Comparison of ENCODE assay signal across 19 cellular contexts in genomic region chrX:135923353-135923752, GRCh38. TPM values are rescaled to one million over a fixed set of nuclear protein-coding genes. Genes with fewer than 3 reads are reported as not detected.
A peak's percentile ranks its signal among the peaks of the same experiment; 100 is the strongest.
DNase-seq lines count a peak whose midpoint lies in the region; ATAC-seq and TF ChIP-seq lines count a peak whose summit lies in the region.
"Had no signal": no experiment of that assay in that cellular context is flagged by ENCODE, and none has a peak within 500 bp of the region (broad histone marks: within the 10 kb centered on the region; RNA-seq: fewer than 3 reads in every experiment).

No MANE protein-coding gene starts in this region.

- no TSS peak for BruUV-seq in PC-9 (replicated peaks; lab: Mats Ljungman, UMichigan)

- no peak overlapping the region for H3K9ac ChIP-seq in H9 (ENCODE audit: extremely low read depth, insufficient read length, low read length)
- H3K9ac ChIP-seq: BLaER1 treated with 17β-estradiol and CSF1 and Interleukin-3, amounts not matched to agents 10 nM and 100 nM had no signal

- H3K9me3 ChIP-seq in H9 (ENCODE audit: control insufficient read depth, low read depth, low read length) (peaks cover 24% of the 10 kb centered on the region), PC-9 (ENCODE audit: insufficient read depth, low read depth) (no peaks in the 10 kb centered on the region)
- H3K9me3 ChIP-seq in CD8-positive, alpha-beta memory T cell (ENCODE audit: low read length), result no peaks in the 10 kb centered on the region
- H3K9me3 ChIP-seq: BLaER1 treated with 17β-estradiol and CSF1 and Interleukin-3, amounts not matched to agents 10 nM and 100 nM; esophagus muscularis mucosa; MG63; upper lobe of right lung had no signal

- H3K9me3 Mint-ChIP-seq in H9, result peaks cover 70 to 82% of the 10 kb centered on the region in 2 experiments
- H3K9me3 Mint-ChIP-seq in CD8-positive, alpha-beta memory T cell, result no peaks in the 10 kb centered on the region
- H3K9me3 Mint-ChIP-seq: activated CD4-positive, alpha-beta T cell treated with anti-CD3 and anti-CD28 coated beads, Interleukin-2, amount 10 ng/mL, durations not matched to agents 24 days and 14 days; naive thymus-derived CD4-positive, alpha-beta T cell had no signal

- H3K9me2 ChIP-seq in PC-9 (ENCODE audit: insufficient read depth), result no peaks in the 10 kb centered on the region

- TF ChIP-seq CTCF in AG10803 (conservative IDR thresholded peaks at IDR 0.05; ENCODE audit: low read length) (0 out of 2 replicates have a peak, but pooled peaks have one; percentile 3), H9 (conservative IDR thresholded peaks at IDR 0.05) (peak; percentile 51; the same call in 1 of the 3 replicates), PC-9 (conservative IDR thresholded peaks at IDR 0.05) (peak; percentile 60), fibroblast of mammary gland (conservative IDR thresholded peaks at IDR 0.05; ENCODE audit: control insufficient read depth, insufficient read depth, low read depth, low read length) (peak; percentile 14)

- no peak overlapping the region for H3K27ac ChIP-seq in H9 (ENCODE audit: insufficient read length, low read depth, low read length)
- H3K27ac ChIP-seq in PC-9, result no peak overlapping the region
- H3K27ac ChIP-seq in CD8-positive, alpha-beta memory T cell (ENCODE audit: low read depth, low read length), result no peak overlapping the region
- H3K27ac ChIP-seq: BLaER1 treated with 17β-estradiol and CSF1 and Interleukin-3, amounts not matched to agents 10 nM and 100 nM; esophagus muscularis mucosa; upper lobe of right lung had no signal

- H3K27me3 ChIP-seq in H9 (ENCODE audit: insufficient read depth, low read length) (no peaks in the 10 kb centered on the region), PC-9 (ENCODE audit: insufficient read depth, low read depth) (peaks cover 67% of the 10 kb centered on the region)
- H3K27me3 ChIP-seq in CD8-positive, alpha-beta memory T cell (ENCODE audit: insufficient read depth, low read length, poor library complexity, severe bottlenecking), result no peaks in the 10 kb centered on the region
- H3K27me3 ChIP-seq: esophagus muscularis mucosa, MG63, upper lobe of right lung had no signal

- no peak overlapping the region for H3K4ac ChIP-seq in H9 (ENCODE audit: low read depth, low read length)

- H2AFZ ChIP-seq in H9 (ENCODE audit: low read length) (no peak overlapping the region), PC-9 (no peak overlapping the region)

- no peak overlapping the region for H4K5ac ChIP-seq in H9 (ENCODE audit: insufficient read length, low read depth, low read length)

- no peaks in the 10 kb centered on the region for H3F3A ChIP-seq in PC-9 (ENCODE audit: insufficient read depth, low read depth)

- H3K4me2 ChIP-seq in H9 (ENCODE audit: insufficient read depth, insufficient read length, low read length), result no peak overlapping the region
- no peak overlapping the region for H3K4me2 ChIP-seq in PC-9
- H3K4me2 ChIP-seq: BLaER1 treated with 17β-estradiol and CSF1 and Interleukin-3, amounts not matched to agents 10 nM and 100 nM had no signal

- no peak overlapping the region for H2BK5ac ChIP-seq in H9 (ENCODE audit: insufficient read length, low read length)

- no peak for ATAC-seq in GM18511 (IDR thresholded peaks at IDR 0.05; ENCODE audit: unreplicated experiment)
- no peak for ATAC-seq in HG03460 (IDR thresholded peaks at IDR 0.05; ENCODE audit: unreplicated experiment)
- ATAC-seq in GM21447 (IDR thresholded peaks at IDR 0.05; ENCODE audit: unreplicated experiment), result no peak
- ATAC-seq: naive thymus-derived CD4-positive, alpha-beta T cell; upper lobe of right lung had no signal

- intact Hi-C loops in PC-9 (cut with micrococcal nuclease; ENCODE audit: unreplicated experiment), result no loop called here

- H3T11ph ChIP-seq in H9 (ENCODE audit: low read length), result no peak overlapping the region

- H3K4me1 ChIP-seq in H9 (ENCODE audit: insufficient read depth, low read length) (no peaks in the 10 kb centered on the region), PC-9 (replicated peaks; ENCODE audit: insufficient read depth) (no peaks in the 10 kb centered on the region)
- H3K4me1 ChIP-seq in CD8-positive, alpha-beta memory T cell (ENCODE audit: insufficient read depth, low read length), result no peaks in the 10 kb centered on the region
- H3K4me1 ChIP-seq: BLaER1 treated with 17β-estradiol and CSF1 and Interleukin-3, amounts not matched to agents 10 nM and 100 nM; esophagus muscularis mucosa; upper lobe of right lung had no signal

- POLR2A ChIA-PET in PC-9 (lab: Charles Lee; ENCODE audit: unreplicated experiment), result interaction anchor here (0.6 kb wide), 1 partner anchor 608 kb away, joined by 3 read pairs; the partner anchor contains the start of gene VGLL1
- POLR2A ChIA-PET in CD8-positive, alpha-beta memory T cell (lab: Charles Lee), result no interaction called here

- H4K20me1 ChIP-seq in H9 (ENCODE audit: control insufficient read depth, insufficient read depth, insufficient read length) (no peaks in the 10 kb centered on the region), PC-9 (ENCODE audit: insufficient read depth) (no peaks in the 10 kb centered on the region; the same call in 1 of the 2 replicates)

- no peak overlapping the region for H2AK5ac ChIP-seq in H9 (ENCODE audit: insufficient read length, low read length)

- H3K56ac ChIP-seq in H9 (ENCODE audit: insufficient read length, low read depth, low read length), result no peak overlapping the region

- H2BK120ac ChIP-seq in H9 (ENCODE audit: low read depth, low read length, poor library complexity, severe bottlenecking), result no peak overlapping the region

- H3K79me1 ChIP-seq in H9 (ENCODE audit: insufficient read depth, low read depth, low read length, poor library complexity, severe bottlenecking), result no peaks in the 10 kb centered on the region

- no peak overlapping the region for H3K14ac ChIP-seq in H9 (ENCODE audit: insufficient read depth, low read length)

- CTCF ChIA-PET in PC-9 (lab: Charles Lee), result interaction anchor here (0.6 kb wide), 1 partner anchor 608 kb away, joined by 4 read pairs; no protein-coding TSS in a partner anchor
- CTCF ChIA-PET in CD8-positive, alpha-beta memory T cell (lab: Charles Lee), result no interaction called here

- no peak overlapping the region for H2BK20ac ChIP-seq in H9 (ENCODE audit: low read depth, low read length, poor library complexity, severe bottlenecking)

- H3K27me3 Mint-ChIP-seq in H9 (ENCODE audit: low read depth), result no peaks in the 10 kb centered on the region; the same call in 1 of the 2 replicates
- H3K27me3 Mint-ChIP-seq in CD8-positive, alpha-beta memory T cell, result peaks cover 0 to 11% of the 10 kb centered on the region in 2 donors
- H3K27me3 Mint-ChIP-seq: activated CD4-positive, alpha-beta T cell treated with anti-CD3 and anti-CD28 coated beads, Interleukin-2, amount 10 ng/mL, durations not matched to agents 24 days and 14 days; naive thymus-derived CD4-positive, alpha-beta T cell had no signal

- no peak overlapping the region for H3K18ac ChIP-seq in H9 (ENCODE audit: insufficient read length, low read depth, low read length)

- no peak overlapping the region for H4K8ac ChIP-seq in H9 (replicated peaks; ENCODE audit: insufficient read length, low read depth, low read length)

- H3K23me2 ChIP-seq in H9 (ENCODE audit: insufficient read length, low read depth, low read length, poor library complexity, severe bottlenecking), result no peaks in the 10 kb centered on the region

- peaks cover 0 to 6% (median 0%) of the 10 kb centered on the region in 3 experiments; a peak in 3 of 7 replicates for H3K36me3 Mint-ChIP-seq in H9 (ENCODE audit: insufficient read depth in 1 of 3, low read depth in 3 of 3)
- no peaks in the 10 kb centered on the region for H3K36me3 Mint-ChIP-seq in CD8-positive, alpha-beta memory T cell
- H3K36me3 Mint-ChIP-seq: naive thymus-derived CD4-positive, alpha-beta T cell had no signal

- no peak overlapping the region for H3K4me3 ChIP-seq in AG10803 (ENCODE audit: low read length)
- no peak overlapping the region for H3K4me3 ChIP-seq in PC-9
- H3K4me3 ChIP-seq in fibroblast of mammary gland (ENCODE audit: control insufficient read depth, low read depth, low read length), result no peak overlapping the region
- H3K4me3 ChIP-seq in CD8-positive, alpha-beta memory T cell (ENCODE audit: low read length), result no peak overlapping the region
- H3K4me3 ChIP-seq: BLaER1 treated with 17β-estradiol and CSF1 and Interleukin-3, amounts not matched to agents 10 nM and 100 nM; esophagus muscularis mucosa; MG63; upper lobe of right lung had no signal

- H2BK12ac ChIP-seq in H9 (ENCODE audit: insufficient read length, low read depth, low read length), result no peak overlapping the region

- H3K36me3 ChIP-seq in PC-9 (ENCODE audit: low read depth), result no peaks in the 10 kb centered on the region
- no peaks in the 10 kb centered on the region for H3K36me3 ChIP-seq in CD8-positive, alpha-beta memory T cell (ENCODE audit: insufficient read depth, low read length)
- H3K36me3 ChIP-seq: BLaER1 treated with 17β-estradiol and CSF1 and Interleukin-3, amounts not matched to agents 10 nM and 100 nM; esophagus muscularis mucosa; MG63; upper lobe of right lung had no signal

- H4K91ac ChIP-seq in H9 (ENCODE audit: insufficient read length, low read depth, low read length), result no peak overlapping the region

- WGBS in H9 (ENCODE audit: extremely low coverage, insufficient read length, low lambda C conversion rate), result no CpG with 5 or more reads among the region's 5 CpGs

- DNase-seq in AG10803 (ENCODE audit: low read depth) (no peak), H9 (peak; percentile 31), PC-9 (peak in 1 of 2 experiments; percentile 5), fibroblast of mammary gland (ENCODE audit: low read depth) (no peak)
- DNase-seq in CD8-positive, alpha-beta memory T cell, result no peak
- DNase-seq: activated CD4-positive, alpha-beta T cell treated with anti-CD3 and anti-CD28 coated beads, Interleukin-2, amount 10 ng/mL, durations not matched to agents 24 days and 14 days; activated gamma-delta T cell; central memory CD4-positive, alpha-beta T cell; islet precursor cell; MG63; naive thymus-derived CD4-positive, alpha-beta T cell; NCI-H510A treated with DMSO at 0.1 percent for 48 hours; upper lobe of right lung had no signal

- no peaks in the 10 kb centered on the region for H3K4me1 Mint-ChIP-seq in H9
- no peaks in the 10 kb centered on the region for H3K4me1 Mint-ChIP-seq in CD8-positive, alpha-beta memory T cell
- H3K4me1 Mint-ChIP-seq: activated CD4-positive, alpha-beta T cell treated with anti-CD3 and anti-CD28 coated beads, Interleukin-2, amount 10 ng/mL, durations not matched to agents 24 days and 14 days; naive thymus-derived CD4-positive, alpha-beta T cell had no signal

- no peak overlapping the region for H3K4me3 Mint-ChIP-seq in H9
- H3K4me3 Mint-ChIP-seq in CD8-positive, alpha-beta memory T cell, result no peak overlapping the region
- H3K4me3 Mint-ChIP-seq: activated CD4-positive, alpha-beta T cell treated with anti-CD3 and anti-CD28 coated beads, Interleukin-2, amount 10 ng/mL, durations not matched to agents 24 days and 14 days; naive thymus-derived CD4-positive, alpha-beta T cell had no signal

- no peak overlapping the region for H3K23ac ChIP-seq in H9 (ENCODE audit: insufficient read length, low read depth, low read length)

- H3K27ac Mint-ChIP-seq in H9, result no peak overlapping the region
- H3K27ac Mint-ChIP-seq in CD8-positive, alpha-beta memory T cell, result no peak overlapping the region
- H3K27ac Mint-ChIP-seq: activated CD4-positive, alpha-beta T cell treated with anti-CD3 and anti-CD28 coated beads, Interleukin-2, amount 10 ng/mL, durations not matched to agents 24 days and 14 days; naive thymus-derived CD4-positive, alpha-beta T cell had no signal

- H2BK15ac ChIP-seq in H9 (ENCODE audit: low read depth, low read length), result no peak overlapping the region

- no peaks in the 10 kb centered on the region for H3K79me2 ChIP-seq in H9 (ENCODE audit: insufficient read depth, low read length)
- no peaks in the 10 kb centered on the region for H3K79me2 ChIP-seq in PC-9 (ENCODE audit: low read depth)

RNA-seq across cellular contexts. Expression of gene SAGE1, which starts 29.8 kb away (rescaled TPM):
- total RNA-seq in H9 (2021) (not detected in 2 replicates), PC-9 (2021) (not detected in 2 replicates)
- not detected for total RNA-seq in CD8-positive, alpha-beta memory T cell
- not detected for polyA plus RNA-seq in CD8-positive, alpha-beta memory T cell
- total RNA-seq: activated CD4-positive, alpha-beta T cell treated with anti-CD3 and anti-CD28 coated beads, Interleukin-2, amount 10 ng/mL, durations not matched to agents 24 days and 14 days; esophagus muscularis mucosa; naive thymus-derived CD4-positive, alpha-beta T cell; skeletal muscle tissue; upper lobe of right lung had no signal
- polyA plus RNA-seq: naive thymus-derived CD4-positive, alpha-beta T cell had no signal

RNA-seq across cellular contexts. Expression of gene CT45A10, which starts 30.1 kb away (rescaled TPM):
- total RNA-seq in H9 (2021), result not detected in 2 replicates
- total RNA-seq in PC-9 (2021), result not detected in 2 replicates
- not detected for total RNA-seq in CD8-positive, alpha-beta memory T cell
- not detected for polyA plus RNA-seq in CD8-positive, alpha-beta memory T cell
- total RNA-seq: activated CD4-positive, alpha-beta T cell treated with anti-CD3 and anti-CD28 coated beads, Interleukin-2, amount 10 ng/mL, durations not matched to agents 24 days and 14 days; esophagus muscularis mucosa; naive thymus-derived CD4-positive, alpha-beta T cell; skeletal muscle tissue; upper lobe of right lung had no signal
- polyA plus RNA-seq: naive thymus-derived CD4-positive, alpha-beta T cell had no signal

RNA-seq across cellular contexts. Expression of gene MMGT1, which starts 50.4 kb away (rescaled TPM):
- 22.5 and 22.6 TPM in 2 replicates for total RNA-seq in H9 (2021)
- 23.7 and 26.2 TPM in 2 replicates for total RNA-seq in PC-9 (2021)
- 10 to 100 TPM; 27.6 to 28.4 TPM for total RNA-seq in CD8-positive, alpha-beta memory T cell
- 8.2 TPM for polyA plus RNA-seq in CD8-positive, alpha-beta memory T cell

RNA-seq across cellular contexts. Expression of gene CT45A9, which starts 51.7 kb away (rescaled TPM):
- not detected in 2 replicates for total RNA-seq in H9 (2021)
- not detected in 2 replicates for total RNA-seq in PC-9 (2021)
- not detected for total RNA-seq in CD8-positive, alpha-beta memory T cell
- polyA plus RNA-seq in CD8-positive, alpha-beta memory T cell, result not detected
- total RNA-seq: activated CD4-positive, alpha-beta T cell treated with anti-CD3 and anti-CD28 coated beads, Interleukin-2, amount 10 ng/mL, durations not matched to agents 24 days and 14 days; esophagus muscularis mucosa; naive thymus-derived CD4-positive, alpha-beta T cell; skeletal muscle tissue; upper lobe of right lung had no signal
- polyA plus RNA-seq: naive thymus-derived CD4-positive, alpha-beta T cell had no signal

Comparison
In these comparisons a context has a peak if more than half of its experiments do, and no peak if none do; other contexts are left out.
1. CTCF ChIP-seq: peak in every context shown above with its lines; median percentile 60 in PC-9; 51 in H9; 14 in fibroblast of mammary gland; 3 in AG10803.